In the genomic region with DNA sequence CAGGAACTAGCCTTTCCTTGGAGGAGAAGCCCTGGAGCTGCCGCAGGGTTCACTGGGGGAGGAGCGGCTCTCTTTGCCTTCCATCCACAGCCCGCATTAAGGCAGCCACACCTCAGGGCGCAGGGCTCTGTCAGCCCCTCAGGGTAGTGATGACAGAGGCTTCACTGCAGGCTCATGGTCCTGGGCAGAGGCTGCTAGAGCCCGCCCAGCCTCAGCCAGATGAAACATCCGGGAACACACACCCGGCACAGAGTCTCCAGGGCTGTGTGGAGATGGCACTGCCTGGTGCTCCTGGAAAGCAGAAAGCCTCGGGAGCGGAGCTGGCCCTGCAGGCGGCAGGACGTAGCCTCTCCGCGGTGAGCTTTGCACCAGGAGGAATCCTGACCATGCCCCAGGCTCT, we compare ENCODE assay signal across 33 cellular contexts. TPM values are rescaled to one million over a fixed set of nuclear protein-coding genes. Genes with fewer than 3 reads are reported as not detected.
A peak's percentile ranks its signal among the peaks of the same experiment; 100 is the strongest.
DNase-seq lines count a peak whose midpoint lies in the region; ATAC-seq and TF ChIP-seq lines count a peak whose summit lies in the region.
"Had no signal": no experiment of that assay in that cellular context is flagged by ENCODE, and none has a peak within 500 bp of the region (broad histone marks: within the 10 kb centered on the region; RNA-seq: fewer than 3 reads in every experiment).

No MANE protein-coding gene starts in this region.

- H3K4me3 Mint-ChIP-seq in CD8-positive, alpha-beta T cell = no peak overlapping the region
- no peak overlapping the region for H3K4me3 Mint-ChIP-seq in stimulated activated effector memory CD8-positive, alpha-beta T cell treated with anti-CD3 and anti-CD28 coated beads, Interleukin-12 subunit alpha, Interleukin-12 subunit beta, amount 100 ng/mL, for 72 hours
- H3K4me3 Mint-ChIP-seq: activated B cell treated with CpG ODN at 0.5 μM for 24 hours; dendritic cell treated with granulocyte-macrophage colony-stimulating factor and Interleukin-4, amounts not matched to agents 40 ng/mL and 50 ng/mL, for 4 days; endodermal cell; natural killer cell treated with Interleukin-12 subunit alpha and Interleukin-12 subunit beta and Interleukin-15 and Interleukin-18, amount 100 ng/mL, for 72 hours had no signal

- no peak overlapping the region for H3K27ac ChIP-seq in BLaER1 treated with 17β-estradiol and CSF1 and Interleukin-3, amounts not matched to agents 10 nM and 100 nM
- no peak overlapping the region for H3K27ac ChIP-seq in CD8-positive, alpha-beta T cell (ENCODE audit: low read depth, low read length)
- H3K27ac ChIP-seq in WERI-Rb-1 = no peak overlapping the region
- H3K27ac ChIP-seq: A549, esophagus muscularis mucosa, heart right ventricle, ovary, right atrium auricular region, SK-N-MC, testis had no signal

- TF ChIP-seq CTCF in epithelial cell of esophagus (IDR thresholded peaks at IDR 0.05; ENCODE audit: insufficient read depth, low read depth, low read length, missing control alignments) = no peak
- TF ChIP-seq CTCF in CD8-positive, alpha-beta T cell (IDR thresholded peaks at IDR 0.05) = no peak
- no peak for TF ChIP-seq CTCF in WERI-Rb-1 (IDR thresholded peaks at IDR 0.05; ENCODE audit: low read depth, low read length)

- intact Hi-C loops in CD8-positive, alpha-beta T cell (cut with DNase I, micrococcal nuclease) = no loop called here

- ATAC-seq in CD8-positive, alpha-beta T cell = no peak
- no peak for ATAC-seq in HG03457 (IDR thresholded peaks at IDR 0.05; ENCODE audit: unreplicated experiment)
- no peak for ATAC-seq in stimulated activated effector memory CD8-positive, alpha-beta T cell treated with anti-CD3 and anti-CD28 coated beads, Interleukin-12 subunit alpha, Interleukin-12 subunit beta, amount 100 ng/mL, for 72 hours
- ATAC-seq: A549; heart right ventricle; left colon; natural killer cell treated with Interleukin-12 subunit alpha and Interleukin-12 subunit beta and Interleukin-15 and Interleukin-18, amount 100 ng/mL, for 72 hours had no signal

- CTCF ChIA-PET in CD8-positive, alpha-beta T cell (lab: Charles Lee) = no interaction called here

- H3K27ac Mint-ChIP-seq in CD8-positive, alpha-beta T cell = no peak overlapping the region
- no peak overlapping the region for H3K27ac Mint-ChIP-seq in stimulated activated effector memory CD8-positive, alpha-beta T cell treated with anti-CD3 and anti-CD28 coated beads, Interleukin-12 subunit alpha, Interleukin-12 subunit beta, amount 100 ng/mL, for 72 hours
- H3K27ac Mint-ChIP-seq: activated B cell treated with CpG ODN at 0.5 μM for 24 hours; dendritic cell treated with granulocyte-macrophage colony-stimulating factor and Interleukin-4, amounts not matched to agents 40 ng/mL and 50 ng/mL, for 4 days; endodermal cell; natural killer cell treated with Interleukin-12 subunit alpha and Interleukin-12 subunit beta and Interleukin-15 and Interleukin-18, amount 100 ng/mL, for 72 hours had no signal

- H3K9me3 ChIP-seq in BLaER1 treated with 17β-estradiol and CSF1 and Interleukin-3, amounts not matched to agents 10 nM and 100 nM (replicated peaks in 1 of 11) = peaks cover 7 to 13% (median 10%) of the 10 kb centered on the region in 11 experiments
- H3K9me3 ChIP-seq in MG63 (no peaks in the 10 kb centered on the region), WERI-Rb-1 (ENCODE audit: severe bottlenecking) (no peaks in the 10 kb centered on the region)
- H3K9me3 ChIP-seq in CD8-positive, alpha-beta T cell (ENCODE audit: low read length) = no peaks in the 10 kb centered on the region
- H3K9me3 ChIP-seq: A549, esophagus muscularis mucosa, heart right ventricle, ovary, right atrium auricular region, testis had no signal

- peaks cover 29 to 100% (median 97%) of the 10 kb centered on the region in 10 experiments for H3K4me1 ChIP-seq in BLaER1 treated with 17β-estradiol and CSF1 and Interleukin-3, amounts not matched to agents 10 nM and 100 nM
- H3K4me1 ChIP-seq in CD8-positive, alpha-beta T cell (ENCODE audit: insufficient read depth, low read length) = no peaks in the 10 kb centered on the region
- H3K4me1 ChIP-seq: heart right ventricle, right atrium auricular region had no signal

- POLR2A ChIA-PET in CD8-positive, alpha-beta T cell (lab: Charles Lee) = no interaction called here

- H3K27me3 Mint-ChIP-seq in CD8-positive, alpha-beta T cell (ENCODE audit: low read depth) = peaks cover 7% of the 10 kb centered on the region

- H3K4me3 ChIP-seq in BLaER1 treated with 17β-estradiol and CSF1 and Interleukin-3, amounts not matched to agents 10 nM and 100 nM = no peak overlapping the region
- H3K4me3 ChIP-seq in MG63 (no peak overlapping the region), epithelial cell of esophagus (ENCODE audit: low read length) (no peak overlapping the region), WERI-Rb-1 (ENCODE audit: low read depth, low read length) (no peak overlapping the region)
- H3K4me3 ChIP-seq in CD8-positive, alpha-beta T cell (ENCODE audit: low read depth, low read length) = no peak overlapping the region
- H3K4me3 ChIP-seq: A549, esophagus muscularis mucosa, heart right ventricle, ovary, right atrium auricular region, SK-N-MC, testis had no signal

- peak; percentile 18 for DNase-seq in MG63
- peak; percentile 29 for DNase-seq in epithelial cell of esophagus (ENCODE audit: low read depth)
- DNase-seq in pons (ENCODE audit: low spot score) = peak; percentile 73
- no peak for DNase-seq in CD8-positive, alpha-beta T cell
- DNase-seq in WERI-Rb-1 = no peak
- DNase-seq in stimulated activated effector memory CD8-positive, alpha-beta T cell treated with anti-CD3 and anti-CD28 coated beads, Interleukin-12 subunit alpha, Interleukin-12 subunit beta, amount 100 ng/mL, for 72 hours (ENCODE audit: low spot score in 2 of 2) = no peak
- DNase-seq: activated B cell treated with CpG ODN at 0.5 μM for 24 hours; activated CD4-positive, alpha-beta T cell treated with anti-CD3 and anti-CD28 coated beads, Interleukin-2, amount 50 U/mL, for 4 hours; activated naive CD4-positive, alpha-beta T cell; central memory CD4-positive, alpha-beta T cell; COR-L47; endodermal cell; foreskin fibroblast; GDM1; HCEC 1CT; heart right ventricle; Kasumi-1; left colon; NCI-H146; NCI-H446 treated with DMSO at 0.1 percent for 48 hours; NCI-H774; ovary; small intestine; stimulated activated naive CD4-positive, alpha-beta T cell; testis had no signal

- no peaks in the 10 kb centered on the region for H3K4me1 Mint-ChIP-seq in CD8-positive, alpha-beta T cell (ENCODE audit: low read depth)
- peaks cover 21% of the 10 kb centered on the region for H3K4me1 Mint-ChIP-seq in stimulated activated effector memory CD8-positive, alpha-beta T cell treated with anti-CD3 and anti-CD28 coated beads, Interleukin-12 subunit alpha, Interleukin-12 subunit beta, amount 100 ng/mL, for 72 hours
- H3K4me1 Mint-ChIP-seq: endodermal cell had no signal

- H3K9ac ChIP-seq in BLaER1 treated with 17β-estradiol and CSF1 and Interleukin-3, amounts not matched to agents 10 nM and 100 nM = no peak overlapping the region

- H3K9me3 Mint-ChIP-seq in CD8-positive, alpha-beta T cell = no peaks in the 10 kb centered on the region
- no peaks in the 10 kb centered on the region for H3K9me3 Mint-ChIP-seq in stimulated activated effector memory CD8-positive, alpha-beta T cell treated with anti-CD3 and anti-CD28 coated beads, Interleukin-12 subunit alpha, Interleukin-12 subunit beta, amount 100 ng/mL, for 72 hours
- H3K9me3 Mint-ChIP-seq: activated B cell treated with CpG ODN at 0.5 μM for 24 hours; dendritic cell treated with granulocyte-macrophage colony-stimulating factor and Interleukin-4, amounts not matched to agents 40 ng/mL and 50 ng/mL, for 4 days; endodermal cell; natural killer cell treated with Interleukin-12 subunit alpha and Interleukin-12 subunit beta and Interleukin-15 and Interleukin-18, amount 100 ng/mL, for 72 hours had no signal

- peak overlapping the region in 8 of 11 experiments; percentile 15 to 99 (median 94); a peak in 14 of 22 replicates for H3K4me2 ChIP-seq in BLaER1 treated with 17β-estradiol and CSF1 and Interleukin-3, amounts not matched to agents 10 nM and 100 nM
- H3K4me2 ChIP-seq: A549 had no signal

- no peaks in the 10 kb centered on the region for H3K36me3 ChIP-seq in BLaER1 treated with 17β-estradiol and CSF1 and Interleukin-3, amounts not matched to agents 10 nM and 100 nM
- H3K36me3 ChIP-seq in MG63 (no peaks in the 10 kb centered on the region), WERI-Rb-1 (no peaks in the 10 kb centered on the region)
- H3K36me3 ChIP-seq in CD8-positive, alpha-beta T cell (ENCODE audit: insufficient read depth, low read length) = no peaks in the 10 kb centered on the region
- H3K36me3 ChIP-seq: esophagus muscularis mucosa, heart right ventricle, ovary, right atrium auricular region had no signal

- H4K20me1 ChIP-seq in BLaER1 treated with 17β-estradiol and CSF1 and Interleukin-3, amounts not matched to agents 10 nM and 100 nM = peaks cover 0 to 68% (median 17%) of the 10 kb centered on the region in 11 experiments; a peak in 12 of 22 replicates

- no peaks in the 10 kb centered on the region for H3K36me3 Mint-ChIP-seq in CD8-positive, alpha-beta T cell
- H3K36me3 Mint-ChIP-seq in stimulated activated effector memory CD8-positive, alpha-beta T cell treated with anti-CD3 and anti-CD28 coated beads, Interleukin-12 subunit alpha, Interleukin-12 subunit beta, amount 100 ng/mL, for 72 hours = no peaks in the 10 kb centered on the region
- H3K36me3 Mint-ChIP-seq: natural killer cell treated with Interleukin-12 subunit alpha and Interleukin-12 subunit beta and Interleukin-15 and Interleukin-18, amount 100 ng/mL, for 72 hours had no signal

- peaks cover 37 to 54% (median 49%) of the 10 kb centered on the region in 11 experiments for H3K27me3 ChIP-seq in BLaER1 treated with 17β-estradiol and CSF1 and Interleukin-3, amounts not matched to agents 10 nM and 100 nM
- H3K27me3 ChIP-seq in MG63 (peaks cover 10% of the 10 kb centered on the region; the same call in 1 of the 2 replicates), WERI-Rb-1 (ENCODE audit: insufficient read depth, low read depth, severe bottlenecking) (peaks cover 13% of the 10 kb centered on the region)
- peaks cover 10% of the 10 kb centered on the region for H3K27me3 ChIP-seq in CD8-positive, alpha-beta T cell (ENCODE audit: insufficient read depth, low read length)
- H3K27me3 ChIP-seq: ovary, testis had no signal

RNA-seq across cellular contexts. Expression of a gene that starts 29.4 kb away (rescaled TPM):
- total RNA-seq in MG63 (2014; rRNA removed; shearing (Covaris generic); ENCODE audit: low replicate concordance) = 39.7 and 44.5 TPM in 2 replicates
- total RNA-seq in CD8-positive, alpha-beta T cell = 10 to 100 TPM; 11.6 to 11.8 TPM

RNA-seq across cellular contexts. Expression of a gene that starts 34.3 kb away (rescaled TPM):
- total RNA-seq in MG63 (2014; rRNA removed; shearing (Covaris generic); ENCODE audit: low replicate concordance) = not detected in 2 replicates
- 10 to 100 TPM; 17.9 to 19.1 TPM for total RNA-seq in CD8-positive, alpha-beta T cell

RNA-seq across cellular contexts. Expression of a gene that starts 50.1 kb away (rescaled TPM):
- total RNA-seq in MG63 (2014; rRNA removed; shearing (Covaris generic); ENCODE audit: low replicate concordance) = 36.7 and 60.4 TPM in 2 replicates
- 10 to 100 TPM; 54.6 to 58.7 TPM for total RNA-seq in CD8-positive, alpha-beta T cell

RNA-seq across cellular contexts. Expression of a gene that starts 50.4 kb away (rescaled TPM):
- total RNA-seq in MG63 (2014; rRNA removed; shearing (Covaris generic); ENCODE audit: low replicate concordance) = 10.3 and 20.5 TPM in 2 replicates
- 1 to 10 TPM; 4.9 to 5.0 TPM for total RNA-seq in CD8-positive, alpha-beta T cell

Comparison
In these comparisons a context has a peak if more than half of its experiments do, and no peak if none do; other contexts are left out.
1. DNase-seq: peak in MG63 (single experiment), epithelial cell of esophagus (single experiment) and pons (single experiment); none in CD8-positive, alpha-beta T cell (0 of 7), WERI-Rb-1 (single experiment) and stimulated activated effector memory CD8-positive, alpha-beta T cell treated with anti-CD3 and anti-CD28 coated beads, Interleukin-12 subunit alpha, Interleukin-12 subunit beta, amount 100 ng/mL, for 72 hours (0 of 2).
2. RNA of a gene that starts 34.3 kb away (total RNA-seq): 17.9 to 19.1 TPM in CD8-positive, alpha-beta T cell; not detected in MG63; every median in the first group is over 10 times any median in the second.